Comparison of ENCODE assay signal across 27 cellular contexts in the genomic region with DNA sequence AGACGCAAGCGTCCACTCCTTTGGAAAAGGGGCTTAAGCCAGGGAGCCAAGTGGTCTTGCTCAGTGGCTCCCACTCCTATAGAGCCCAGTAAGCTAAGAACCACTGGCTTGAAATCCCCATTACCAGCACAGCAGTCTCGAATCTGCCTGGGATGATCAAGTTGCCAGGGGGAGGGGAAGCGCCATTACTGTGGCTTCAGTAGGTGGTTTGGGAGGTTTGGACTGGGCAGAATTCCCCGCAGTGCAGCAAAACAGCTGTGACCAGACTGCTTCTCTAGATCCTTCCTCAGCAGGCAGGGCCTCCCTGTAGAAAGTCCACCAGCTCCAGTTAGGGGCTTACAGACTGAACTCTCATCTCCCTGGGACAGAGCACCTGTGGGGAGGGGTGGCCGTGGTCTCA.
"Had no signal": no experiment of that assay in that cellular context is flagged by ENCODE, and none has a peak within 500 bp of the region (broad histone marks: within the 10 kb centered on the region; RNA-seq: fewer than 3 reads in every experiment).

No MANE protein-coding gene starts in this region.

- H3K4me3 Mint-ChIP-seq: natural killer cell; neural crest cell; stimulated activated naive CD8-positive, alpha-beta T cell treated with anti-CD3 and anti-CD28 coated beads, Interleukin-15, amount 100 ng/mL, for 72 hours had no signal

- DNase-seq: dorsolateral prefrontal cortex; effector CD4-positive, alpha-beta T cell; foreskin fibroblast; gastrocnemius medialis; heart left ventricle; kidney; left lung; mesenchymal stem cell; midbrain; natural killer cell; right lobe of liver; stimulated activated CD4-positive, alpha-beta T cell treated with anti-CD3 and anti-CD28 coated beads, Interleukin-12 subunit alpha, Interleukin-12 subunit beta, amount 100 ng/mL, for 4 hours; stimulated activated CD4-positive, alpha-beta T cell treated with anti-CD3 and anti-CD28 coated beads, Interleukin-1b, Interleukin-23, amount 100 ng/mL, for 48 hours; stimulated activated CD4-positive, alpha-beta T cell treated with anti-CD3 and anti-CD28 coated beads, Interleukin-4, amount 100 ng/mL, for 1 hour; stimulated activated CD8-positive, alpha-beta memory T cell treated with anti-CD3 and anti-CD28 coated beads, Interleukin-4, amount 100 ng/mL, for 48 hours; stimulated activated naive CD4-positive, alpha-beta T cell; stimulated activated naive CD8-positive, alpha-beta T cell treated with anti-CD3 and anti-CD28 coated beads, Interleukin-15, amount 100 ng/mL, for 72 hours; transverse colon; upper lobe of right lung; uterus had no signal

- FAIRE-seq: colon, kidney had no signal

- H3K27me3 ChIP-seq: dorsolateral prefrontal cortex, gastrocnemius medialis, heart left ventricle, hepatocyte, left lung, right lobe of liver, suprapubic skin, transverse colon, upper lobe of right lung, uterus had no signal

- H3K27ac Mint-ChIP-seq: natural killer cell, progenitor cell of endocrine pancreas had no signal

- H3K27ac ChIP-seq: dorsolateral prefrontal cortex, gastrocnemius medialis, heart left ventricle, hepatocyte, left lung, parathyroid adenoma, right lobe of liver, suprapubic skin, transverse colon, upper lobe of right lung, uterus had no signal

- H3K36me3 ChIP-seq: gastrocnemius medialis, heart left ventricle, left lung, right lobe of liver, transverse colon, upper lobe of right lung, uterus had no signal

- ATAC-seq: gastrocnemius medialis; heart left ventricle; left lung; natural killer cell; right lobe of liver; stimulated activated naive CD8-positive, alpha-beta T cell treated with anti-CD3 and anti-CD28 coated beads, Interleukin-15, amount 100 ng/mL, for 72 hours; upper lobe of right lung had no signal

- H3K4me3 ChIP-seq: dorsolateral prefrontal cortex, gastrocnemius medialis, heart left ventricle, hepatocyte, left lung, right lobe of liver, smooth muscle cell, suprapubic skin, transverse colon, upper lobe of right lung, uterus had no signal

- H3K27me3 Mint-ChIP-seq: progenitor cell of endocrine pancreas; stimulated activated naive CD8-positive, alpha-beta T cell treated with anti-CD3 and anti-CD28 coated beads, Interleukin-15, amount 100 ng/mL, for 72 hours had no signal

- H3K9me3 ChIP-seq: gastrocnemius medialis, heart left ventricle, left lung, right lobe of liver, suprapubic skin, transverse colon, upper lobe of right lung, uterus had no signal
